ENCODE assay signal across 8 cellular contexts in genomic region chr15:50353999-50354837, GRCh38. TPM values are rescaled to one million over a fixed set of nuclear protein-coding genes. Genes with fewer than 3 reads are reported as not detected.
A peak's percentile ranks its signal among the peaks of the same experiment; 100 is the strongest.
DNase-seq lines count a peak whose midpoint lies in the region; ATAC-seq lines count a peak whose summit lies in the region.

No MANE protein-coding gene starts in this region.

- H3K9me3 Mint-ChIP-seq in effector memory CD8-positive, alpha-beta T cell = no peaks in the 10 kb centered on the region

- H3K18ac ChIP-seq in mesendoderm (ENCODE audit: low read length) = peak overlapping the region; percentile 97

- H3K79me2 ChIP-seq in mesendoderm (ENCODE audit: control insufficient read depth, insufficient read depth, low read length) = peaks cover 69% of the 10 kb centered on the region

- peaks cover 64% of the 10 kb centered on the region for H3K36me3 Mint-ChIP-seq in effector memory CD8-positive, alpha-beta T cell (ENCODE audit: insufficient read depth)

- peak; percentile 35 for ATAC-seq in HG02885 (IDR thresholded peaks at IDR 0.05; ENCODE audit: poor library complexity, unreplicated experiment)
- peak; percentile 35 for ATAC-seq in effector memory CD8-positive, alpha-beta T cell (replicated peaks)

- DNase-seq in NCI-H524 (lab: John Stamatoyannopoulos, UW) (peak; percentile 62 to 83), NCI-H524 treated with DMSO at 0.1 percent for 48 hours (lab: John Stamatoyannopoulos, UW) (no peak), NCI-H526 (lab: John Stamatoyannopoulos, UW) (peak; percentile 31 to 63), mesendoderm (peak; percentile 82)
- peak; percentile 17 to 42 (median 31) for DNase-seq in activated CD8-positive, alpha-beta memory T cell treated with anti-CD3 and anti-CD28 coated beads for 48 hours (ENCODE audit: low read depth in 2 of 3, low spot score in 2 of 3)
- DNase-seq in effector memory CD8-positive, alpha-beta T cell = peak; percentile 43 to 53 (median 51)
- DNase-seq in stimulated activated CD8-positive, alpha-beta memory T cell treated with anti-CD3 and anti-CD28 coated beads, Interleukin-15, amount 100 ng/mL, for 1 hour (ENCODE audit: low read depth) = peak; percentile 28

- H3K27me3 Mint-ChIP-seq in effector memory CD8-positive, alpha-beta T cell = no peaks in the 10 kb centered on the region

- no peaks in the 10 kb centered on the region for H3K36me3 ChIP-seq in mesendoderm (ENCODE audit: control insufficient read depth, insufficient read depth, low read length)

- H2AK5ac ChIP-seq in mesendoderm (ENCODE audit: low read length) = no peak overlapping the region

- H2BK5ac ChIP-seq in mesendoderm (ENCODE audit: low read length) = peak overlapping the region; percentile 54

- no peaks in the 10 kb centered on the region for H3K27me3 ChIP-seq in mesendoderm (ENCODE audit: insufficient read depth, low read length, poor library complexity)

- peak overlapping the region; percentile 91 to 95 for H3K4me3 Mint-ChIP-seq in effector memory CD8-positive, alpha-beta T cell

- H3K4me1 Mint-ChIP-seq in effector memory CD8-positive, alpha-beta T cell (ENCODE audit: low read depth in 2 of 2) = peaks cover 44 to 55% of the 10 kb centered on the region in 2 donors

- no CpG with 5 or more reads among the region's 77 CpGs for whole genome bisulfite sequencing in mesendoderm (ENCODE audit: extremely low coverage, insufficient coverage, low lambda C conversion rate)

- H2BK120ac ChIP-seq in mesendoderm (ENCODE audit: low read depth, low read length) = peak overlapping the region; percentile 50

- peak overlapping the region; percentile 99 for H3K27ac Mint-ChIP-seq in effector memory CD8-positive, alpha-beta T cell

- peak overlapping the region; percentile 80 for H3K9ac ChIP-seq in mesendoderm (ENCODE audit: low read length)

- peak overlapping the region; percentile 17 for H4K8ac ChIP-seq in mesendoderm (ENCODE audit: low read depth, low read length)

- peak overlapping the region; percentile 88 for H3K56ac ChIP-seq in mesendoderm (ENCODE audit: low read length)

- H3K4me3 ChIP-seq in mesendoderm (ENCODE audit: low read length) = peak overlapping the region; percentile 98

- H3K23ac ChIP-seq in mesendoderm (ENCODE audit: low read length) = peak overlapping the region; percentile 31

- H3K79me1 ChIP-seq in mesendoderm (ENCODE audit: low read length) = no peaks in the 10 kb centered on the region

- H3K4me1 ChIP-seq in mesendoderm (ENCODE audit: control insufficient read depth, low read depth, low read length) = no peaks in the 10 kb centered on the region

- H3K4ac ChIP-seq in mesendoderm (ENCODE audit: low read depth, low read length) = peak overlapping the region; percentile 99

- H3K27ac ChIP-seq in mesendoderm (ENCODE audit: low read depth, low read length) = peak overlapping the region; percentile 96

- H3K4me2 ChIP-seq in mesendoderm (ENCODE audit: low read length) = peak overlapping the region; percentile 57

- no peak overlapping the region for H2BK15ac ChIP-seq in mesendoderm (replicated peaks; ENCODE audit: low read depth)

- no peak overlapping the region for H4K5ac ChIP-seq in mesendoderm (ENCODE audit: low read length)

RNA-seq across cellular contexts. Expression of gene GABPB1, which starts 0.8 kb away (rescaled TPM):
- 32.5 TPM for polyA plus RNA-seq in mesendoderm (2013, experiment 1 of 2)
- polyA plus RNA-seq in mesendoderm (2013, experiment 2 of 2) = 31.4 TPM
